ENCODE assay signal across 30 cellular contexts in genomic region chr7:64875258-64875657, GRCh38.
"Had no signal": no experiment of that assay in that cellular context is flagged by ENCODE, and none has a peak within 500 bp of the region (broad histone marks: within the 10 kb centered on the region; RNA-seq: fewer than 3 reads in every experiment).

No MANE protein-coding gene starts in this region.

- H3K27me3 ChIP-seq: ascending aorta, ovary, suprapubic skin, upper lobe of right lung had no signal

- H3K4me3 ChIP-seq: ascending aorta, cardiac muscle cell, coronary artery, heart right ventricle, ovary, psoas muscle, sigmoid colon, smooth muscle cell, suprapubic skin, tibial artery, upper lobe of right lung had no signal

- DNase-seq: activated CD4-positive, alpha-beta T cell treated with anti-CD3 and anti-CD28 coated beads for 48 hours; activated gamma-delta T cell; activated naive CD4-positive, alpha-beta T cell treated with anti-CD3 and anti-CD28 coated beads, Interleukin-2, amount 10 ng/mL, durations not matched to agents 7 days and 5 days; activated naive CD8-positive, alpha-beta T cell treated with anti-CD3 and anti-CD28 coated beads, Interleukin-2, amount 10 ng/mL, durations not matched to agents 7 days and 5 days; cerebellar nuclear complex; effector memory CD8-positive, alpha-beta T cell; foreskin melanocyte; heart right ventricle; kidney glomerular epithelial cell; ovary; psoas muscle; sigmoid colon; stimulated activated CD4-positive, alpha-beta T cell treated with anti-CD3 and anti-CD28 coated beads, Interleukin-1b, Interleukin-23, amount 100 ng/mL, for 48 hours; stimulated activated CD4-positive, alpha-beta T cell treated with anti-CD3 and anti-CD28 coated beads, Interleukin-4, amount 100 ng/mL, for 4 hours; stimulated activated CD8-positive, alpha-beta memory T cell treated with anti-CD3 and anti-CD28 coated beads, Interleukin-4, amount 100 ng/mL, for 48 hours; stimulated activated naive B cell treated with anti-CD40 and anti-IgM and Interleukin-4, amounts not matched to agents 10 μg/mL and 1 μg/mL and 100 μg/mL, for 72 hours; SW 1271; T-helper 9 cell; upper lobe of right lung had no signal

- H3K36me3 ChIP-seq: ascending aorta, cardiac muscle cell, heart right ventricle, neutrophil, ovary, sigmoid colon, suprapubic skin, tibial artery, upper lobe of right lung had no signal

- H3K27ac ChIP-seq: ascending aorta, cardiac muscle cell, coronary artery, heart right ventricle, neutrophil, ovary, psoas muscle, sigmoid colon, suprapubic skin, tibial artery, upper lobe of right lung, VCaP had no signal

- H3K4me1 ChIP-seq: ascending aorta, psoas muscle, upper lobe of right lung had no signal

- H3K9me3 ChIP-seq: ascending aorta, ovary, psoas muscle, sigmoid colon, SK-N-SH, suprapubic skin, tibial artery, upper lobe of right lung had no signal

- ATAC-seq: activated CD4-positive, CD25-positive, alpha-beta regulatory T cell treated with anti-CD3 and anti-CD28 coated beads, Interleukin-2, amount 50 U/mL, for 24 hours; effector memory CD8-positive, alpha-beta T cell; heart right ventricle; left lobe of liver; psoas muscle; stimulated activated naive B cell treated with anti-CD40 and anti-IgM and Interleukin-4, amounts not matched to agents 10 μg/mL and 1 μg/mL and 100 μg/mL, for 72 hours; upper lobe of right lung had no signal
